In the genomic region with DNA sequence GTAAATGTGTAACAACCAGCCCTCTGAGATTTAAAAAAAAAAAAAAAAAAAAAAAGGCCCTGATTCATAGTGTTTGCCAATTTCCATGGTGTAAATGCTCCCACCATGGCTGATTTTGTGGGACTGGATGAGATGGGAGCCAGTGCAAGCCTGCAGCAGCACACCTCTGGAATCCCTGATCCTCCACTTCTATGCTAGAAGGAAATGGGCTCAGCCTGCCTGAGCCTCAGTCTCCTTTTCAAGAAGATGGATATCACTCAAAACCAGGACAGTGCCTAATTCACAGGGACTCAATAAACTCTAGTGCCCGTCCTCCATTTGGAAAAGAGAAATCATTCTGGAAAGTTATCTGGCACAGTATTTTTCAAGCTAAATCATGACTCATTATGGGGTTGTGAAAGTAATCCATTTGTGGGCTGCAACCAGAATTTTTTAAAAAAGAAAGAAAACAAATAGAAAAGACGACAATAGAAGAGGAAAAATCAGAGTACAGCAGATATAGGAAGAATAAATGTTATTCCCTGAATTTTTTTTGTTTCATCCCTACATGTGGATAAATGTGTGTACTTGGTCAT, we compare ENCODE assay signal across 10 cellular contexts. TPM values are rescaled to one million over a fixed set of nuclear protein-coding genes. Genes with fewer than 3 reads are reported as not detected.
DNase-seq lines count a peak whose midpoint lies in the region; ATAC-seq and TF ChIP-seq lines count a peak whose summit lies in the region.
"Had no signal": no experiment of that assay in that cellular context is flagged by ENCODE, and none has a peak within 500 bp of the region (broad histone marks: within the 10 kb centered on the region; RNA-seq: fewer than 3 reads in every experiment).

No MANE protein-coding gene starts in this region.

- intact Hi-C loops in ascending aorta (cut with DNase I): no loop called here

- no peak overlapping the region for H4K91ac ChIP-seq in mesenchymal stem cell (ENCODE audit: low read length)

- no peak for DNase-seq in AG04450 (ENCODE audit: low read depth, low spot score)
- peak; percentile 50 for DNase-seq in HCEC 1CT
- DNase-seq in ascending aorta (ENCODE audit: low spot score in 2 of 2): no peak
- peak; percentile 63 for DNase-seq in mesenchymal stem cell
- DNase-seq in dermis blood vessel endothelial cell: no peak
- no peak for DNase-seq in NK-92 treated with Interleukin-12 subunit alpha and Interleukin-12 subunit beta, amount 100 ng/mL, for 24 hours (lab: John Stamatoyannopoulos, UW)
- no peak for DNase-seq in stimulated activated naive CD4-positive, alpha-beta T cell treated with Interleukin-2 at 50 U/mL for 16 hours (lab: John Stamatoyannopoulos, UW)
- DNase-seq: DMS53, NCI-H526 treated with DMSO at 0.1 percent for 48 hours had no signal

- no peak overlapping the region for H3K4ac ChIP-seq in mesenchymal stem cell (ENCODE audit: low read depth in 1 of 2, low read length in 2 of 2)

- POLR2A ChIA-PET in AG04450 (lab: Yijun Ruan, JAX): interaction anchor here (0.8 to 1.3 kb wide), 4 partner anchors 9 to 36 kb away, joined by 3 to 7 read pairs (median 3); no protein-coding TSS in a partner anchor

- H3K9ac ChIP-seq in mesenchymal stem cell (ENCODE audit: low read length): peak overlapping the region; percentile 84

- H3K27ac ChIP-seq in AG04450 (ENCODE audit: low read depth, low read length): peak overlapping the region; percentile 75
- H3K27ac ChIP-seq in ascending aorta: peak overlapping the region; percentile 52 to 60
- H3K27ac ChIP-seq in mesenchymal stem cell (ENCODE audit: low read length, poor library complexity, severe bottlenecking): no peak overlapping the region

- peak overlapping the region in 1 of 2 experiments; percentile 57 for H3K18ac ChIP-seq in mesenchymal stem cell (ENCODE audit: low read depth in 1 of 2, low read length in 2 of 2)

- H2BK120ac ChIP-seq in mesenchymal stem cell (ENCODE audit: low read depth, low read length): no peak overlapping the region

- H3K4me3 ChIP-seq in AG04450 (ENCODE audit: low read depth, low read length): no peak overlapping the region
- no peak overlapping the region for H3K4me3 ChIP-seq in ascending aorta
- H3K4me3 ChIP-seq in mesenchymal stem cell (ENCODE audit: insufficient read depth in 1 of 2, low read depth in 1 of 2, low read length in 2 of 2): peak overlapping the region in 1 of 2 experiments; percentile 52

- no peak overlapping the region for H2AK5ac ChIP-seq in mesenchymal stem cell (ENCODE audit: low read length, severe bottlenecking)

- H3K36me3 ChIP-seq in ascending aorta (peaks cover 0 to 6% of the 10 kb centered on the region in 2 donors), mesenchymal stem cell (ENCODE audit: control insufficient read depth in 1 of 2, insufficient read depth in 2 of 2, low read depth in 1 of 2, low read length in 2 of 2) (no peaks in the 10 kb centered on the region)

- H3K9me3 ChIP-seq in AG04450 (ENCODE audit: control insufficient read depth, insufficient read depth, low read length) (peaks cover 8% of the 10 kb centered on the region), ascending aorta (no peaks in the 10 kb centered on the region), mesenchymal stem cell (ENCODE audit: control insufficient read depth, low read length) (peaks cover 5% of the 10 kb centered on the region)

- no peak overlapping the region for H4K8ac ChIP-seq in mesenchymal stem cell (ENCODE audit: low read length)

- H2BK5ac ChIP-seq in mesenchymal stem cell (ENCODE audit: low read depth, low read length, poor library complexity, severe bottlenecking): no peak overlapping the region

- H3K14ac ChIP-seq in mesenchymal stem cell (ENCODE audit: low read length in 2 of 2): no peak overlapping the region

- no peak overlapping the region for H2BK12ac ChIP-seq in mesenchymal stem cell (ENCODE audit: low read length in 2 of 2)

- H2AFZ ChIP-seq in mesenchymal stem cell (ENCODE audit: low read depth, low read length): no peak overlapping the region

- TF ChIP-seq CTCF in AG04450 (IDR thresholded peaks at IDR 0.05; ENCODE audit: low read depth, low read length) (no peak), ascending aorta (IDR thresholded peaks at IDR 0.05) (no peak)

- no peak for ATAC-seq in activated CD4-positive, CD25-positive, alpha-beta regulatory T cell treated with anti-CD3 and anti-CD28 coated beads, Interleukin-2, amount 50 U/mL, for 24 hours

- CTCF ChIA-PET in AG04450 (lab: Charles Lee): interaction anchor here (0.9 to 1.3 kb wide), 3 partner anchors 100 to 446 kb away, joined by 3 to 5 read pairs (median 4); no protein-coding TSS in a partner anchor

- H2BK15ac ChIP-seq in mesenchymal stem cell (ENCODE audit: low read depth, poor library complexity, severe bottlenecking): no peak overlapping the region

- peaks cover 5 to 14% of the 10 kb centered on the region in 2 donors for H3K4me1 ChIP-seq in ascending aorta
- no peaks in the 10 kb centered on the region for H3K4me1 ChIP-seq in mesenchymal stem cell (ENCODE audit: control insufficient read depth, insufficient read depth, low read depth, low read length)

- no CpG with 5 or more reads among the region's 2 CpGs for WGBS in mesenchymal stem cell

- H3K79me1 ChIP-seq in mesenchymal stem cell (replicated peaks; ENCODE audit: low read length, poor library complexity, severe bottlenecking): no peaks in the 10 kb centered on the region

- no peak overlapping the region for H3K4me2 ChIP-seq in mesenchymal stem cell (ENCODE audit: low read length, poor library complexity, severe bottlenecking)

- H3K23ac ChIP-seq in mesenchymal stem cell (ENCODE audit: low read length in 2 of 2): no peak overlapping the region

- H3K27me3 ChIP-seq in AG04450 (ENCODE audit: control insufficient read depth, insufficient read depth, low read length) (no peaks in the 10 kb centered on the region), ascending aorta (no peaks in the 10 kb centered on the region), mesenchymal stem cell (ENCODE audit: control insufficient read depth in 1 of 2, insufficient read depth in 1 of 2, low read length in 2 of 2) (no peaks in the 10 kb centered on the region)

RNA-seq across cellular contexts. Expression of gene LBH, which starts 34.2 kb away (rescaled TPM):
- polyA plus RNA-seq in AG04450 (2011; rRNA removed): 381 and 463 TPM in 2 replicates
- 582 and 710 TPM in 2 replicates for polyA minus RNA-seq in AG04450 (2011; rRNA and poly(A)+ RNA removed)
- total RNA-seq in ascending aorta (116 TPM), dermis blood vessel endothelial cell (25.1 and 49.9 TPM in 2 replicates)
- 76.4 TPM for polyA plus RNA-seq in mesenchymal stem cell (2013, experiment 1 of 2)
- polyA plus RNA-seq in mesenchymal stem cell (2013, experiment 2 of 2): 77.4 TPM

Comparison
In these comparisons a context has a peak if more than half of its experiments do, and no peak if none do; other contexts are left out.
1. DNase-seq: peak in HCEC 1CT (single experiment) and mesenchymal stem cell (single experiment); none in AG04450 (single experiment), ascending aorta (0 of 2), dermis blood vessel endothelial cell (single experiment), NK-92 treated with Interleukin-12 subunit alpha and Interleukin-12 subunit beta, amount 100 ng/mL, for 24 hours (single experiment) and stimulated activated naive CD4-positive, alpha-beta T cell treated with Interleukin-2 at 50 U/mL for 16 hours (single experiment).